ENCODE assay signal across 1 cellular context in the genomic region with DNA sequence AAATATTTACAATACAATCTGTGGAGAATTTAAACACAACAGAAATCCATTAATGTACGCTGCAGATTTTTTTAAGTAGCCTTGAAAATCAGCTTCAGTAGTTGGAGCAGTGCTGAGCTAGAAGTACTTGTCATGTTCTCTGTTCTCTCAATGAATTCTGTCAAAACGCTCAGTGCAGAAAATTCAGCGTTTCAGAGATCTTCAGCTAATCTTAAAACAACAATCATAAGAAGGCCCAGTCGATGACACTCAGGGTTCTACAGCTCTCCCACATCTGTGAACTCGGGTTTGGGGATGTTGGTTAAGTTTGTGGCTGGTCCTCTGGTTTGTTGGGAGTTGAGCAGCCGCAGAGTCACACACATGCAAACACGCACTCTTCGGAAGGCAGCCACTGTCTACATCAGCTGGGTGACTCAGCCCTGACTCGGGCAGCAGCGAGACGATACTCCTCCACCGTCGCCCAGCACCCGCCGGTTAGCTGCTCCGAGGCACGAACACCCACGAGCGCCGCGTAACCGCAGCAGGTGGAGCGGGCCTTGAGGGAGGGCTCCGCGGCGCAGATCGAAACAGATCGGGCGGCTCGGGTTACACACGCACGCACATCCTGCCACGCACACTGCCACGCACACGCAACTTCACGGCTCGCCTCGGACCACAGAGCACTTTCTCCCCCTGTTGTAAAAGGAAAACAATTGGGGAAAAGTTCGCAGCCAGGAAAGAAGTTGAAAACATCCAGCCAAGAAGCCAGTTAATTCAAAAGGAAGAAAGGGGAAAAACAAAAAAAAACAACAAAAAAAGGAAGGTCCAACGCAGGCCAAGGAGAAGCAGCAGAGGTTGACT.
TF ChIP-seq lines count a peak whose summit lies in the region.

No MANE protein-coding gene starts in this region.

TF ChIP-seq in K562, 482 proteins besides CTCF, POLR2A, EP300 and RAD21 (continued from another document and continues in another):
- TF ChIP-seq, protein P1, sequence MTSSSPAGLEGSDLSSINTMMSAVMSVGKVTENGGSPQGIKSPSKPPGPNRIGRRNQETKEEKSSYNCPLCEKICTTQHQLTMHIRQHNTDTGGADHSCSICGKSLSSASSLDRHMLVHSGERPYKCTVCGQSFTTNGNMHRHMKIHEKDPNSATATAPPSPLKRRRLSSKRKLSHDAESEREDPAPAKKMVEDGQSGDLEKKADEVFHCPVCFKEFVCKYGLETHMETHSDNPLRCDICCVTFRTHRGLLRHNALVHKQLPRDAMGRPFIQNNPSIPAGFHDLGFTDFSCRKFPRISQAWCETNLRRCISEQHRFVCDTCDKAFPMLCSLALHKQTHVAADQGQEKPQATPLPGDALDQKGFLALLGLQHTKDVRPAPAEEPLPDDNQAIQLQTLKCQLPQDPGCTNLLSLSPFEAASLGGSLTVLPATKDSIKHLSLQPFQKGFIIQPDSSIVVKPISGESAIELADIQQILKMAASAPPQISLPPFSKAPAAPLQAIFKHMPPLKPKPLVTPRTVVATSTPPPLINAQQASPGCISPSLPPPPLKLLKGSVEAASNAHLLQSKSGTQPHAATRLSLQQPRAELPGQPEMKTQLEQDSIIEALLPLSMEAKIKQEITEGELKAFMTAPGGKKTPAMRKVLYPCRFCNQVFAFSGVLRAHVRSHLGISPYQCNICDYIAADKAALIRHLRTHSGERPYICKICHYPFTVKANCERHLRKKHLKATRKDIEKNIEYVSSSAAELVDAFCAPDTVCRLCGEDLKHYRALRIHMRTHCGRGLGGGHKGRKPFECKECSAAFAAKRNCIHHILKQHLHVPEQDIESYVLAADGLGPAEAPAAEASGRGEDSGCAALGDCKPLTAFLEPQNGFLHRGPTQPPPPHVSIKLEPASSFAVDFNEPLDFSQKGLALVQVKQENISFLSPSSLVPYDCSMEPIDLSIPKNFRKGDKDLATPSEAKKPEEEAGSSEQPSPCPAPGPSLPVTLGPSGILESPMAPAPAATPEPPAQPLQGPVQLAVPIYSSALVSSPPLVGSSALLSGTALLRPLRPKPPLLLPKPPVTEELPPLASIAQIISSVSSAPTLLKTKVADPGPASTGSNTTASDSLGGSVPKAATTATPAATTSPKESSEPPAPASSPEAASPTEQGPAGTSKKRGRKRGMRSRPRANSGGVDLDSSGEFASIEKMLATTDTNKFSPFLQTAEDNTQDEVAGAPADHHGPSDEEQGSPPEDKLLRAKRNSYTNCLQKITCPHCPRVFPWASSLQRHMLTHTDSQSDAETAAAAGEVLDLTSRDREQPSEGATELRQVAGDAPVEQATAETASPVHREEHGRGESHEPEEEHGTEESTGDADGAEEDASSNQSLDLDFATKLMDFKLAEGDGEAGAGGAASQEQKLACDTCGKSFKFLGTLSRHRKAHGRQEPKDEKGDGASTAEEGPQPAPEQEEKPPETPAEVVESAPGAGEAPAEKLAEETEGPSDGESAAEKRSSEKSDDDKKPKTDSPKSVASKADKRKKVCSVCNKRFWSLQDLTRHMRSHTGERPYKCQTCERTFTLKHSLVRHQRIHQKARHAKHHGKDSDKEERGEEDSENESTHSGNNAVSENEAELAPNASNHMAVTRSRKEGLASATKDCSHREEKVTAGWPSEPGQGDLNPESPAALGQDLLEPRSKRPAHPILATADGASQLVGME (CRISPR knock-in tag; IDR thresholded peaks at IDR 0.05): 0 out of 2 replicates have a peak, but pooled peaks have one; percentile 7
- 0 out of 2 replicates have a peak, but pooled peaks have one; percentile 55 for TF ChIP-seq NR2C2 (CRISPR knock-in tag; IDR thresholded peaks at IDR 0.05)
- TF ChIP-seq NR2C2 (tag; IDR thresholded peaks at IDR 0.05): peak; percentile 26; the same call in 1 of the 2 replicates
- TF ChIP-seq, protein P2, sequence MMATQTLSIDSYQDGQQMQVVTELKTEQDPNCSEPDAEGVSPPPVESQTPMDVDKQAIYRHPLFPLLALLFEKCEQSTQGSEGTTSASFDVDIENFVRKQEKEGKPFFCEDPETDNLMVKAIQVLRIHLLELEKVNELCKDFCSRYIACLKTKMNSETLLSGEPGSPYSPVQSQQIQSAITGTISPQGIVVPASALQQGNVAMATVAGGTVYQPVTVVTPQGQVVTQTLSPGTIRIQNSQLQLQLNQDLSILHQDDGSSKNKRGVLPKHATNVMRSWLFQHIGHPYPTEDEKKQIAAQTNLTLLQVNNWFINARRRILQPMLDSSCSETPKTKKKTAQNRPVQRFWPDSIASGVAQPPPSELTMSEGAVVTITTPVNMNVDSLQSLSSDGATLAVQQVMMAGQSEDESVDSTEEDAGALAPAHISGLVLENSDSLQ (IDR thresholded peaks at IDR 0.05): 0 out of 2 replicates have a peak, but pooled peaks have one; percentile 23
- no peak for TF ChIP-seq SLC30A9 (CRISPR knock-in tag; IDR thresholded peaks at IDR 0.05)
- peak; percentile 90 for TF ChIP-seq BCOR (IDR thresholded peaks at IDR 0.05)
- TF ChIP-seq, protein P3, sequence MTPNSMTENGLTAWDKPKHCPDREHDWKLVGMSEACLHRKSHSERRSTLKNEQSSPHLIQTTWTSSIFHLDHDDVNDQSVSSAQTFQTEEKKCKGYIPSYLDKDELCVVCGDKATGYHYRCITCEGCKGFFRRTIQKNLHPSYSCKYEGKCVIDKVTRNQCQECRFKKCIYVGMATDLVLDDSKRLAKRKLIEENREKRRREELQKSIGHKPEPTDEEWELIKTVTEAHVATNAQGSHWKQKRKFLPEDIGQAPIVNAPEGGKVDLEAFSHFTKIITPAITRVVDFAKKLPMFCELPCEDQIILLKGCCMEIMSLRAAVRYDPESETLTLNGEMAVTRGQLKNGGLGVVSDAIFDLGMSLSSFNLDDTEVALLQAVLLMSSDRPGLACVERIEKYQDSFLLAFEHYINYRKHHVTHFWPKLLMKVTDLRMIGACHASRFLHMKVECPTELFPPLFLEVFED (CRISPR knock-in tag; conservative IDR thresholded peaks at IDR 0.05): peak; percentile 41; the same call in 1 of the 2 replicates
- TF ChIP-seq CBX3 (IDR thresholded peaks at IDR 0.05; ENCODE audit: borderline replicate concordance in 1 of 2, low read length in 2 of 2): 0 out of 3 replicates have a peak, but pooled peaks of 1 of the 2 experiments have one; percentile 30
- TF ChIP-seq GATAD2A (IDR thresholded peaks at IDR 0.05): peak; percentile 69; the same call in 1 of the 2 replicates
- TF ChIP-seq, protein P4, sequence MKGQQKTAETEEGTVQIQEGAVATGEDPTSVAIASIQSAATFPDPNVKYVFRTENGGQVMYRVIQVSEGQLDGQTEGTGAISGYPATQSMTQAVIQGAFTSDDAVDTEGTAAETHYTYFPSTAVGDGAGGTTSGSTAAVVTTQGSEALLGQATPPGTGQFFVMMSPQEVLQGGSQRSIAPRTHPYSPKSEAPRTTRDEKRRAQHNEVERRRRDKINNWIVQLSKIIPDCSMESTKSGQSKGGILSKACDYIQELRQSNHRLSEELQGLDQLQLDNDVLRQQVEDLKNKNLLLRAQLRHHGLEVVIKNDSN (CRISPR knock-in tag; IDR thresholded peaks at IDR 0.05): no peak
- TF ChIP-seq BHLHE40 (IDR thresholded peaks at IDR 0.05; ENCODE audit: low read length): peak; percentile 90
- TF ChIP-seq ZNF431 (CRISPR knock-in tag; IDR thresholded peaks at IDR 0.05): 0 out of 2 replicates have a peak, but pooled peaks have one; percentile 68
- TF ChIP-seq MYC (IDR thresholded peaks at IDR 0.05; ENCODE audit: low read depth, low read length): no peak
- no peak for TF ChIP-seq MYC (CRISPR knock-in tag; IDR thresholded peaks at IDR 0.05; ENCODE audit: borderline replicate concordance, low read depth)
- TF ChIP-seq ELF2 (CRISPR knock-in tag; IDR thresholded peaks at IDR 0.05): no peak
- TF ChIP-seq SREBF2 (CRISPR knock-in tag; IDR thresholded peaks at IDR 0.05): no peak
- TF ChIP-seq, protein P5, sequence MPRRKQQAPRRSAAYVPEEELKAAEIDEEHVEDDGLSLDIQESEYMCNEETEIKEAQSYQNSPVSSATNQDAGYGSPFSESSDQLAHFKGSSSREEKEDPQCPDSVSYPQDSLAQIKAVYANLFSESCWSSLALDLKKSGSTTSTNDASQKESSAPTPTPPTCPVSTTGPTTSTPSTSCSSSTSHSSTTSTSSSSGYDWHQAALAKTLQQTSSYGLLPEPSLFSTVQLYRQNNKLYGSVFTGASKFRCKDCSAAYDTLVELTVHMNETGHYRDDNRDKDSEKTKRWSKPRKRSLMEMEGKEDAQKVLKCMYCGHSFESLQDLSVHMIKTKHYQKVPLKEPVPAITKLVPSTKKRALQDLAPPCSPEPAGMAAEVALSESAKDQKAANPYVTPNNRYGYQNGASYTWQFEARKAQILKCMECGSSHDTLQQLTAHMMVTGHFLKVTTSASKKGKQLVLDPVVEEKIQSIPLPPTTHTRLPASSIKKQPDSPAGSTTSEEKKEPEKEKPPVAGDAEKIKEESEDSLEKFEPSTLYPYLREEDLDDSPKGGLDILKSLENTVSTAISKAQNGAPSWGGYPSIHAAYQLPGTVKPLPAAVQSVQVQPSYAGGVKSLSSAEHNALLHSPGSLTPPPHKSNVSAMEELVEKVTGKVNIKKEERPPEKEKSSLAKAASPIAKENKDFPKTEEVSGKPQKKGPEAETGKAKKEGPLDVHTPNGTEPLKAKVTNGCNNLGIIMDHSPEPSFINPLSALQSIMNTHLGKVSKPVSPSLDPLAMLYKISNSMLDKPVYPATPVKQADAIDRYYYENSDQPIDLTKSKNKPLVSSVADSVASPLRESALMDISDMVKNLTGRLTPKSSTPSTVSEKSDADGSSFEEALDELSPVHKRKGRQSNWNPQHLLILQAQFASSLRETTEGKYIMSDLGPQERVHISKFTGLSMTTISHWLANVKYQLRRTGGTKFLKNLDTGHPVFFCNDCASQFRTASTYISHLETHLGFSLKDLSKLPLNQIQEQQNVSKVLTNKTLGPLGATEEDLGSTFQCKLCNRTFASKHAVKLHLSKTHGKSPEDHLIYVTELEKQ (CRISPR knock-in tag; IDR thresholded peaks at IDR 0.05): no peak
- peak; percentile 89 for TF ChIP-seq SAFB (IDR thresholded peaks at IDR 0.05; ENCODE audit: borderline replicate concordance, low read depth, low read length)
- peak in 1 of 2 experiments; percentile 9; a peak in 1 of 4 replicates for TF ChIP-seq KDM1A (IDR thresholded peaks at IDR 0.05)
- no peak for TF ChIP-seq ZNF3 (CRISPR knock-in tag; IDR thresholded peaks at IDR 0.05)
- TF ChIP-seq, protein P6, sequence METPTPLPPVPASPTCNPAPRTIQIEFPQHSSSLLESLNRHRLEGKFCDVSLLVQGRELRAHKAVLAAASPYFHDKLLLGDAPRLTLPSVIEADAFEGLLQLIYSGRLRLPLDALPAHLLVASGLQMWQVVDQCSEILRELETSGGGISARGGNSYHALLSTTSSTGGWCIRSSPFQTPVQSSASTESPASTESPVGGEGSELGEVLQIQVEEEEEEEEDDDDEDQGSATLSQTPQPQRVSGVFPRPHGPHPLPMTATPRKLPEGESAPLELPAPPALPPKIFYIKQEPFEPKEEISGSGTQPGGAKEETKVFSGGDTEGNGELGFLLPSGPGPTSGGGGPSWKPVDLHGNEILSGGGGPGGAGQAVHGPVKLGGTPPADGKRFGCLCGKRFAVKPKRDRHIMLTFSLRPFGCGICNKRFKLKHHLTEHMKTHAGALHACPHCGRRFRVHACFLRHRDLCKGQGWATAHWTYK (CRISPR knock-in tag; IDR thresholded peaks at IDR 0.05): peak; percentile 70; the same call in 1 of the 2 replicates
- TF ChIP-seq ZFX (CRISPR knock-in tag; IDR thresholded peaks at IDR 0.05): peak; percentile 36
- no peak for TF ChIP-seq ZNF354B (CRISPR knock-in tag; IDR thresholded peaks at IDR 0.05)
- peak; percentile 52 for TF ChIP-seq DACH1 (IDR thresholded peaks at IDR 0.05; ENCODE audit: partially characterized antibody)
